ENCODE assay signal across 1 cellular context in the genomic region with DNA sequence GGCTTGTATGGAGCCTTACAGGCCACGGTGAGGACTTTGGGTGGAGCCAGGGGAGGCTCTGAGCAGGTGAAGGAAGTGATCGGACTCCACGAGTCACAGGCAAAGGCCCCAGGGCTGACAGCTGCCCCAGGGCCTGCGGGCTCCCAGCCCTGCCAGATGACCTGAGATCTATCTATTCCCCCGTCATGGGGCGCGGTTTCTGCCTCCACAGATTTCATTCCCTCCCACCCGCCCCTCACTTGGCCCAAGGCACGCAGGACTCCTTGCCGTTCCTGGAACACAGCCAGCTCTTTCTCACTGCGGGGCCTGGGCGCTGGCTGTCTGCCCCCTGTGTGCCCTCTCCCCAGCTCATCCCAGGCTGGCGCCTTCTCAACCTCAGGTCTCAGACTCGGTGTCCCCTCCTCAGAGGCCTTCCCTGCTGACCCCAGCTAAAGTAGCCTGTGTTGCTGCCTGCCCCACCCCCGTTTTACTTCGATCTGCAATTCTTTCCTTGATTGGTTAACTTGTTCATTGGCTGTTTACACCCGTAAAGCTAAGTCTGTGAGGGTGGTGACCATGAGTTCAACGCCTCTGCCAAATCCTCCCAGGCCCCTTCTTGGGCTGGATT.
TF ChIP-seq lines count a peak whose summit lies in the region.

No MANE protein-coding gene starts in this region.

TF ChIP-seq in K562, 482 proteins besides CTCF, POLR2A, EP300 and RAD21:
- no peak for TF ChIP-seq TOE1 (IDR thresholded peaks at IDR 0.05; ENCODE audit: borderline replicate concordance)
- TF ChIP-seq TOE1 (CRISPR knock-in tag; IDR thresholded peaks at IDR 0.05; ENCODE audit: borderline replicate concordance, low read depth) = no peak
- TF ChIP-seq NFIC (IDR thresholded peaks at IDR 0.05) = peak; percentile 75
